Comparison of ENCODE assay signal across 12 cellular contexts in genomic region chr2:191682148-191682547, GRCh38.
DNase-seq lines count a peak whose midpoint lies in the region; ATAC-seq, FAIRE-seq and TF ChIP-seq lines count a peak whose summit lies in the region.
"Had no signal": no experiment of that assay in that cellular context is flagged by ENCODE, and none has a peak within 500 bp of the region (broad histone marks: within the 10 kb centered on the region; RNA-seq: fewer than 3 reads in every experiment).

No MANE protein-coding gene starts in this region.

- ATAC-seq in RWPE2 (ENCODE audit: low read depth), result no peak
- no peak for ATAC-seq in central memory CD8-positive, alpha-beta T cell (replicated peaks; ENCODE audit: extremely low read depth, poor library complexity, severe bottlenecking)
- ATAC-seq: sciatic nerve had no signal

- H3K9me3 Mint-ChIP-seq in T-helper 2 cell treated with Interferon-gamma antibody and Interleukin-4, amounts not matched to agents 5 μg/mL and 100 μg/mL, for 36 hours, result no peaks in the 10 kb centered on the region
- H3K9me3 Mint-ChIP-seq in central memory CD8-positive, alpha-beta T cell, result no peaks in the 10 kb centered on the region

- peaks cover 57% of the 10 kb centered on the region for H3K36me3 Mint-ChIP-seq in T-helper 2 cell treated with Interferon-gamma antibody and Interleukin-4, amounts not matched to agents 5 μg/mL and 100 μg/mL, for 36 hours (ENCODE audit: low read depth)
- peaks cover 71% of the 10 kb centered on the region for H3K36me3 Mint-ChIP-seq in central memory CD8-positive, alpha-beta T cell (ENCODE audit: insufficient read depth)

- H3K4me1 ChIP-seq in RWPE2 (ENCODE audit: insufficient read depth, poor library complexity, severe bottlenecking) (peaks cover 55% of the 10 kb centered on the region), neutrophil (ENCODE audit: control insufficient read depth in 1 of 2, insufficient read depth in 1 of 2, low read depth in 1 of 2, low read length in 1 of 2) (peaks cover 35 to 59% of the 10 kb centered on the region in 2 experiments)

- H3K4me3 Mint-ChIP-seq in T-helper 2 cell treated with Interferon-gamma antibody and Interleukin-4, amounts not matched to agents 5 μg/mL and 100 μg/mL, for 36 hours, result peak overlapping the region; percentile 46
- H3K4me3 Mint-ChIP-seq in central memory CD8-positive, alpha-beta T cell, result peak overlapping the region; percentile 55

- H3K27ac ChIP-seq in RWPE2 (ENCODE audit: poor library complexity, severe bottlenecking) (peak overlapping the region; percentile 89), neutrophil (peak overlapping the region; percentile 99)

- H3K4me3 ChIP-seq in RWPE2 (ENCODE audit: severe bottlenecking), result no peak overlapping the region
- H3K4me3 ChIP-seq in neutrophil (ENCODE audit: low read depth in 1 of 2, low read length in 1 of 2), result peak overlapping the region in 1 of 2 experiments; percentile 89

- no peak for TF ChIP-seq CTCF in RWPE2 (IDR thresholded peaks at IDR 0.05; ENCODE audit: poor library complexity, severe bottlenecking)
- no peak for TF ChIP-seq CTCF in neutrophil (IDR thresholded peaks at IDR 0.05)

- H3K27ac Mint-ChIP-seq in T-helper 2 cell treated with Interferon-gamma antibody and Interleukin-4, amounts not matched to agents 5 μg/mL and 100 μg/mL, for 36 hours, result peak overlapping the region; percentile 6
- no peak overlapping the region for H3K27ac Mint-ChIP-seq in central memory CD8-positive, alpha-beta T cell (ENCODE audit: low read depth)

- no peak for DNase-seq in T-helper 2 cell treated with Interferon-gamma antibody and Interleukin-4, amounts not matched to agents 5 μg/mL and 100 μg/mL, for 36 hours (ENCODE audit: low spot score)
- no peak for DNase-seq in T-helper 2 cell
- no peak for DNase-seq in RWPE2 (ENCODE audit: low spot score)
- no peak for DNase-seq in central memory CD8-positive, alpha-beta T cell (ENCODE audit: low spot score in 2 of 2)
- DNase-seq in GM19240 (ENCODE audit: insufficient read length, low spot score), result no peak
- no peak for DNase-seq in urothelium cell line (ENCODE audit: low spot score)
- DNase-seq in NCI-H1436 (lab: John Stamatoyannopoulos, UW), result no peak
- DNase-seq: NCI-H2029, upper lobe of left lung had no signal

- H3K4me1 Mint-ChIP-seq in T-helper 2 cell treated with Interferon-gamma antibody and Interleukin-4, amounts not matched to agents 5 μg/mL and 100 μg/mL, for 36 hours (ENCODE audit: low read depth), result peaks cover 46% of the 10 kb centered on the region
- peaks cover 49% of the 10 kb centered on the region for H3K4me1 Mint-ChIP-seq in central memory CD8-positive, alpha-beta T cell

- H3K27me3 Mint-ChIP-seq in T-helper 2 cell treated with Interferon-gamma antibody and Interleukin-4, amounts not matched to agents 5 μg/mL and 100 μg/mL, for 36 hours (ENCODE audit: low read depth), result no peaks in the 10 kb centered on the region
- H3K27me3 Mint-ChIP-seq in central memory CD8-positive, alpha-beta T cell, result no peaks in the 10 kb centered on the region

- H3K9me3 ChIP-seq in RWPE2 (ENCODE audit: severe bottlenecking) (no peaks in the 10 kb centered on the region), neutrophil (no peaks in the 10 kb centered on the region)
- H3K9me3 ChIP-seq: upper lobe of left lung had no signal

- no peak for FAIRE-seq in urothelium cell line (lab: Jason Lieb, UNC)
- FAIRE-seq: GM12891 had no signal

- H3K27me3 ChIP-seq in RWPE2 (ENCODE audit: insufficient read depth, poor library complexity, severe bottlenecking) (no peaks in the 10 kb centered on the region), neutrophil (no peaks in the 10 kb centered on the region)
- H3K27me3 ChIP-seq: upper lobe of left lung had no signal

- H3K36me3 ChIP-seq in RWPE2 (ENCODE audit: low read depth) (peaks cover 80% of the 10 kb centered on the region), neutrophil (peaks cover 60% of the 10 kb centered on the region)
